Comparison of ENCODE assay signal across 19 cellular contexts in genomic region chr7:103657474-103657894, GRCh38.
A peak's percentile ranks its signal among the peaks of the same experiment; 100 is the strongest.
DNase-seq lines count a peak whose midpoint lies in the region; ATAC-seq, FAIRE-seq and TF ChIP-seq lines count a peak whose summit lies in the region.
"Had no signal": no experiment of that assay in that cellular context is flagged by ENCODE, and none has a peak within 500 bp of the region (broad histone marks: within the 10 kb centered on the region; RNA-seq: fewer than 3 reads in every experiment).

No MANE protein-coding gene starts in this region.

- POLR2A ChIA-PET in IMR-90 (lab: Charles Lee; ENCODE audit: unreplicated experiment) = no interaction called here
- POLR2A ChIA-PET in K562 (lab: Yijun Ruan, JAX) = no interaction called here

- H4K20me1 ChIP-seq in IMR-90 (ENCODE audit: insufficient read depth, low read length) = no peaks in the 10 kb centered on the region
- H4K20me1 ChIP-seq in K562 (replicated peaks; ENCODE audit: control insufficient read depth, insufficient read depth, low read length) = no peaks in the 10 kb centered on the region

- no peak overlapping the region for H3K4ac ChIP-seq in IMR-90 (ENCODE audit: low read depth, low read length)

- H3K18ac ChIP-seq in IMR-90 (ENCODE audit: low read depth, low read length) = peak overlapping the region; percentile 62; the same call in 1 of the 2 replicates

- no peak overlapping the region for H2BK5ac ChIP-seq in IMR-90 (ENCODE audit: low read depth, low read length, poor library complexity, severe bottlenecking)

- H3K4me1 ChIP-seq in IMR-90 (ENCODE audit: control insufficient read depth, insufficient read depth, low read length) (peaks cover 6% of the 10 kb centered on the region), K562 (replicated peaks in 1 of 2; ENCODE audit: control insufficient read depth in 2 of 2, insufficient read depth in 2 of 2, low read length in 2 of 2) (peaks cover 10 to 46% of the 10 kb centered on the region in 2 experiments)

- peak; percentile 98 for TF ChIP-seq EP300 in K562 (IDR thresholded peaks at IDR 0.05; ENCODE audit: low read length)

- H2BK120ac ChIP-seq in IMR-90 (ENCODE audit: low read depth, low read length) = no peak overlapping the region

- TF ChIP-seq CTCF in IMR-90 (conservative IDR thresholded peaks at IDR 0.05; ENCODE audit: low read depth, low read length) (no peak), K562 (IDR thresholded peaks at IDR 0.05 in 2 of 3, conservative IDR thresholded peaks at IDR 0.05 in 1 of 3; ENCODE audit: insufficient read depth in 2 of 3, low read depth in 1 of 3, low read length in 3 of 3) (no peak; a peak in 1 of 6 replicates), WERI-Rb-1 (IDR thresholded peaks at IDR 0.05; ENCODE audit: low read depth, low read length) (no peak)

- TF ChIP-seq POLR2A in IMR-90 (IDR thresholded peaks at IDR 0.05; ENCODE audit: low read depth, low read length) = no peak
- no peak for TF ChIP-seq POLR2A in K562 (conservative IDR thresholded peaks at IDR 0.05)

- H3K9me1 ChIP-seq in IMR-90 (ENCODE audit: insufficient read depth, low read length) (no peaks in the 10 kb centered on the region), K562 (ENCODE audit: control insufficient read depth, insufficient read depth, low read length) (no peaks in the 10 kb centered on the region)

- no peak overlapping the region for H3K9ac ChIP-seq in IMR-90 (ENCODE audit: low read depth, low read length)
- H3K9ac ChIP-seq in K562 (ENCODE audit: insufficient read depth in 1 of 2, low read depth in 2 of 2, low read length in 2 of 2) = no peak overlapping the region

- H3K4me3 ChIP-seq in IMR-90 (ENCODE audit: insufficient read depth, low read depth, low read length) (no peak overlapping the region), K562 (no peak overlapping the region), WERI-Rb-1 (ENCODE audit: low read depth, low read length) (no peak overlapping the region)
- H3K4me3 ChIP-seq: HAP-1 had no signal

- dilution Hi-C loops in IMR-90 (cut with HindIII; ENCODE audit: low sequenced_read_pairs, unreplicated experiment) = no loop called here

- no peak overlapping the region; the same call in 2 of the 3 replicates for H2BK15ac ChIP-seq in IMR-90 (ENCODE audit: low read depth, low read length)

- H2AK5ac ChIP-seq in IMR-90 (ENCODE audit: low read depth, low read length) = no peak overlapping the region

- in situ Hi-C loops in IMR-90 (cut with MboI; ENCODE audit: low sequenced_read_pairs) (no loop called here), K562 (cut with MboI) (no loop called here)

- no peak for ATAC-seq in IMR-90 (ENCODE audit: low read depth)
- peak; percentile 84 for ATAC-seq in K562

- H4K5ac ChIP-seq in IMR-90 (ENCODE audit: low read depth, low read length) = no peak overlapping the region

- H2AFZ ChIP-seq in IMR-90 (replicated peaks; ENCODE audit: low read length, poor library complexity) (no peak overlapping the region), K562 (ENCODE audit: low read depth, low read length) (no peak overlapping the region)

- no peak overlapping the region for H4K8ac ChIP-seq in IMR-90 (ENCODE audit: low read depth in 2 of 2, low read length in 2 of 2)

- no peaks in the 10 kb centered on the region for H3K79me1 ChIP-seq in IMR-90 (ENCODE audit: low read depth in 1 of 2, low read length in 2 of 2)

- no peak overlapping the region for H3K27ac ChIP-seq in IMR-90 (ENCODE audit: insufficient read depth, low read length)
- H3K27ac ChIP-seq in K562 (ENCODE audit: extremely low read depth, low read depth, low read length) = peak overlapping the region; percentile 43; the same call in 2 of the 3 replicates
- no peak overlapping the region for H3K27ac ChIP-seq in WERI-Rb-1

- H3K79me2 ChIP-seq in K562 (ENCODE audit: control insufficient read depth, insufficient read depth, low read length) = no peaks in the 10 kb centered on the region

- TF ChIP-seq RAD21 in IMR-90 (IDR thresholded peaks at IDR 0.05; ENCODE audit: low read length) (no peak), K562 (CRISPR knock-in tag; conservative IDR thresholded peaks at IDR 0.05 in 1 of 2, IDR thresholded peaks at IDR 0.05 in 1 of 2) (peak in 1 of 2 experiments; percentile 21; a peak in 1 of 4 replicates)

- H3K4me2 ChIP-seq in IMR-90 (ENCODE audit: low read depth, low read length) (no peak overlapping the region), K562 (ENCODE audit: insufficient read depth, low read length) (no peak overlapping the region)

- H3K56ac ChIP-seq in IMR-90 (ENCODE audit: extremely low read depth, insufficient read depth, low read length) = no peak overlapping the region

- intact Hi-C loops in IMR-90 (cut with micrococcal nuclease) (no loop called here), K562 (cut with micrococcal nuclease) (no loop called here)

- H3K9me3 ChIP-seq in IMR-90 (ENCODE audit: control insufficient read depth, insufficient read depth, low read length) (no peaks in the 10 kb centered on the region), K562 (replicated peaks; ENCODE audit: control insufficient read depth, insufficient read depth, low read depth, low read length) (no peaks in the 10 kb centered on the region), WERI-Rb-1 (ENCODE audit: severe bottlenecking) (no peaks in the 10 kb centered on the region)
- H3K9me3 ChIP-seq: HAP-1 had no signal

- DNase-seq in HUDEP-2 (lab: John Stamatoyannopoulos, UW; ENCODE audit: unreplicated experiment in 76 of 76) (peak in 71 of 76 experiments; percentile 11 to 89 (median 63)), IMR-90 (no peak), K562 (ENCODE audit: extremely low read depth in 1 of 4, low spot score in 3 of 4) (peak; percentile 62 to 92 (median 75)), inferior parietal cortex (ENCODE audit: extremely low spot score) (peak; percentile 6), WERI-Rb-1 (no peak), HK-2 (ENCODE audit: unreplicated experiment) (no peak)
- DNase-seq: C1 segment of cervical spinal cord; Calu3; CD4-positive, alpha-beta memory T cell; COR-L47; DMS53; DMS79 treated with DMSO at 0.1 percent for 48 hours; GF-D8; GOT3; HFFc6 had no signal

- H2AK9ac ChIP-seq in IMR-90 (replicated peaks; ENCODE audit: low read depth, low read length, poor library complexity) = no peak overlapping the region

- CTCF ChIA-PET in IMR-90 (lab: Yijun Ruan, JAX) (no interaction called here), K562 (lab: Yijun Ruan, JAX; ENCODE audit: low intra/inter-chr PET ratio) (no interaction called here)

- H2BK20ac ChIP-seq in IMR-90 (ENCODE audit: low read depth, low read length) = no peak overlapping the region

- H3K14ac ChIP-seq in IMR-90 (replicated peaks; ENCODE audit: low read depth, low read length) = no peak overlapping the region

- WGBS in IMR-90 (ENCODE audit: extremely low coverage in 2 of 2, insufficient read length in 1 of 2), 2 experiments = 82% methylated on average over 2 of the region's 4 CpGs; no CpG with 5 or more reads in 1 of the 2 experiments
- 0% methylated on average over 4 of the region's 4 CpGs for WGBS in K562 (ENCODE audit: insufficient coverage, low coverage, missing lambda C conversion rate)

- H3K36me3 ChIP-seq in IMR-90 (ENCODE audit: control insufficient read depth, insufficient read depth, low read length) (no peaks in the 10 kb centered on the region), K562 (ENCODE audit: control insufficient read depth, insufficient read depth, low read length) (peaks cover 24% of the 10 kb centered on the region; the same call in 2 of the 3 replicates), WERI-Rb-1 (no peaks in the 10 kb centered on the region)
- H3K36me3 ChIP-seq: HAP-1 had no signal

- H3K27me3 ChIP-seq in IMR-90 (ENCODE audit: control insufficient read depth, insufficient read depth, low read length) = no peaks in the 10 kb centered on the region
- H3K27me3 ChIP-seq in K562 (ENCODE audit: control insufficient read depth in 2 of 2, insufficient read depth in 2 of 2, low read length in 2 of 2) = no peaks in the 10 kb centered on the region
- H3K27me3 ChIP-seq in WERI-Rb-1 (ENCODE audit: insufficient read depth, low read depth, severe bottlenecking) = no peaks in the 10 kb centered on the region

- FAIRE-seq in K562 (lab: Jason Lieb, UNC) = peak; percentile 89
- FAIRE-seq: GM12891, GM18507, H54 had no signal

- BruUV-seq in IMR-90 (replicated peaks; lab: Mats Ljungman, UMichigan) (no TSS peak), K562 (replicated peaks; lab: Mats Ljungman, UMichigan) (no TSS peak)

- no peak overlapping the region for H4K91ac ChIP-seq in IMR-90 (ENCODE audit: insufficient read depth, low read depth, low read length)

- no peak overlapping the region for H3K23ac ChIP-seq in IMR-90 (ENCODE audit: low read depth, low read length)

TF ChIP-seq in IMR-90, 13 proteins besides CTCF, POLR2A, EP300 and RAD21:
- TF ChIP-seq RFX5 (IDR thresholded peaks at IDR 0.05; ENCODE audit: low read depth, low read length) (no peak), CHD1 (IDR thresholded peaks at IDR 0.05; ENCODE audit: low read depth, low read length) (no peak)

TF ChIP-seq in K562, 482 proteins besides CTCF, POLR2A, EP300 and RAD21 (continues in another document):
- no peak for TF ChIP-seq TFAM (CRISPR knock-in tag; conservative IDR thresholded peaks at IDR 0.05)
- peak; percentile 94 for TF ChIP-seq PKNOX1 (IDR thresholded peaks at IDR 0.05)
- TF ChIP-seq CC2D1A (IDR thresholded peaks at IDR 0.05) = peak; percentile 91
- no peak for TF ChIP-seq FOXA3 (CRISPR knock-in tag; conservative IDR thresholded peaks at IDR 0.05 in 1 of 2, IDR thresholded peaks at IDR 0.05 in 1 of 2)
- TF ChIP-seq POLR2AphosphoS2 (IDR thresholded peaks at IDR 0.05; ENCODE audit: low read length) = no peak
- TF ChIP-seq FOXK1 (CRISPR knock-in tag; IDR thresholded peaks at IDR 0.05; ENCODE audit: borderline replicate concordance) = no peak
- no peak for TF ChIP-seq ZNF699 (CRISPR knock-in tag; IDR thresholded peaks at IDR 0.05; ENCODE audit: insufficient replicate concordance)
- TF ChIP-seq ZNF766 (CRISPR knock-in tag; conservative IDR thresholded peaks at IDR 0.05) = peak; percentile 85

Comparison
In these comparisons a context has a peak if more than half of its experiments do, and no peak if none do; other contexts are left out.
1. DNase-seq: peak in HUDEP-2 (71 of 76), K562 (4 of 4) and inferior parietal cortex (single experiment); none in IMR-90 (single experiment), WERI-Rb-1 (single experiment) and HK-2 (single experiment).